In the genomic region with DNA sequence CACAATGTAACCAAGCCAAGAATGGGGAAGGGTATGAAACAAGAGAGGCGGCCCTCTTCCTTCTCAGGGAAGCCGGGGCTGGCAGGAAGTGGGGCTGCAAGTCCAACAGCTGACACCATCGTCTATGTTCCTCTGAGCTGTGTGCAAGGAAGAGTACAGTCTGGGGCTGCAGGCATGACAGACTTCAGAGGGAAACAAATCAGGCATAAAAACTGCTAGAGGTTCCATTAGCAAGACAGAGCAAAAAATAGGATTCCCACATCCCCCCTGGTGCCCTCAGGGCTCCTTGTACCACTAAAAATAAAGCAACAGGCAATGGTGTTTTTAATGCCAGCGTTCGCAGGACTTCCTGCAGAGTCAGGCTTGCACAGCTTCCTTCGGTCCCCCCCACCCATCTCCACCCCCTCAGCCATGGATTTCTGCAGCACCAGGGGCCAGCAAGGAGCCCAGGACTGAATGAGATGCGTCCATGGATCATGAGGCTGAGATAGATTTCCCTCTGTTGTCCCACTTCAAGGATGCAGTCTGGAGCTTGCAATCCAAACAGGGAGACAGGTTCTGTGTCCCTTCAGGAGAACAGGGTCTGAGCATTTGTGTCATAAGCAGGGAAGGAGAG, we compare ENCODE assay signal across 2 cellular contexts.
TF ChIP-seq lines count a peak whose summit lies in the region.

No MANE protein-coding gene starts in this region.

TF ChIP-seq in IMR-90, 13 proteins besides CTCF, POLR2A, EP300 and RAD21:
- TF ChIP-seq MAZ (IDR thresholded peaks at IDR 0.05; ENCODE audit: borderline replicate concordance, low read depth, low read length) (no peak), CHD1 (IDR thresholded peaks at IDR 0.05; ENCODE audit: low read depth, low read length) (no peak), RFX5 (IDR thresholded peaks at IDR 0.05; ENCODE audit: low read depth, low read length) (no peak), FOS (IDR thresholded peaks at IDR 0.05; ENCODE audit: low read depth, low read length) (no peak), BHLHE40 (IDR thresholded peaks at IDR 0.05; ENCODE audit: low read depth, low read length) (no peak)

TF ChIP-seq in GM12878, 131 proteins besides CTCF, POLR2A, EP300 and RAD21:
- TF ChIP-seq TARDBP (IDR thresholded peaks at IDR 0.05; ENCODE audit: borderline replicate concordance) (no peak), MEF2A (IDR thresholded peaks at IDR 0.05; ENCODE audit: insufficient read depth, low read depth, low read length) (no peak), RB1 (IDR thresholded peaks at IDR 0.05; ENCODE audit: borderline replicate concordance) (no peak), TAF1 (IDR thresholded peaks at IDR 0.05; ENCODE audit: borderline replicate concordance, low read depth, low read length) (no peak), ESRRA (IDR thresholded peaks at IDR 0.05; ENCODE audit: low read length) (no peak), NR2C2 (IDR thresholded peaks at IDR 0.05; ENCODE audit: borderline replicate concordance, control insufficient read depth, insufficient read length, low read depth) (no peak), NR2F1 (conservative IDR thresholded peaks at IDR 0.05) (no peak)
- TF ChIP-seq, protein P1, sequence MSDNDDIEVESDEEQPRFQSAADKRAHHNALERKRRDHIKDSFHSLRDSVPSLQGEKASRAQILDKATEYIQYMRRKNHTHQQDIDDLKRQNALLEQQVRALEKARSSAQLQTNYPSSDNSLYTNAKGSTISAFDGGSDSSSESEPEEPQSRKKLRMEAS (IDR thresholded peaks at IDR 0.05; ENCODE audit: low read depth, low read length): no peak
